ENCODE assay signal across 8 cellular contexts in the genomic region with DNA sequence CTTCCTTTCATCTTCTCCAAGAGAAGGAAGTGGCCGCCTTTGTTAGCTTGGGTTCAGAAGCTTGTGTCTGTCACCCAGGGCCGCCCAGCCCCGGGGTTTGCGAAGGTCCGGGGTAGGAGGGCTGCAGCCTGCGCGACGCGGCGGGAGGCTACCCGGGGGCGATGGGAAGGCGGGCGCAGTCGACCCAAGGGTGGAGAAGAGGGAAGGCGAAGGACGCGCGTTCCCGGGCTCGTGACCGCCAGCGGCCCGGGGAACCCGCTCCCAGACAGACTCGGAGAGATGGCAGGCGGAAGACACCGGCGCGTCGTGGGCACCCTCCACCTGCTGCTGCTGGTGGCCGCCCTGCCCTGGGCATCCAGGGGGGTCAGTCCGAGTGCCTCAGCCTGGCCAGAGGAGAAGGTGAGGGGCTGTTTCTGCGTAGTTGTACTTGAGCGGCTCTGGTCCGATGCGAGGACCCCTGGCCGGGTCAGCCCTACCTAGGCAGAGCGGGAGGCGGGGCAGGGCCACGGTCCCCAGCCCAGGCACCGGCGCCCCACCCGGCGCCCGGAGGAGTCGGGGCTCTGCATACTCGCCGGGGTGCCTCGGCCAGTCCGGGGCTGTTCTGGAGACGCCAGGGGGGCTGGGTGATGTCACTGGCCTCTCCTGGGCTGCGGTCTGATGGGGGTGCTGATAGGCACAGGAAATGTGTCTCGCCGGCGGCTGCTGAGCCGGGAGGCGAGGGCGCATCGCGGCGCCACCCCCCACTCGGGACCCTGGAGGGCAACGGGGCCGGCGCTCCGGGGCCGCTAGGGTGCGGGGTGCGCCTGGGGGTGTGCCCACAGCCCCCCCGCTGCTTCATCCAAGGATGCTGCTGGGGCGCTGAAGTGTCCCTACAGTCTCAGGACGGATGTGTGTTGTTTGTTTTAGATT. TPM values are rescaled to one million over a fixed set of nuclear protein-coding genes. Genes with fewer than 3 reads are reported as not detected.
DNase-seq lines count a peak whose midpoint lies in the region; ATAC-seq and TF ChIP-seq lines count a peak whose summit lies in the region.

A gene (plus strand): TSS at position 178 of the 909 bp plus-strand sequence. CDS start 102 bp downstream, at position 280.

- no peaks in the 10 kb centered on the region for H3K27me3 ChIP-seq in HL-60 (ENCODE audit: insufficient read depth, poor library complexity, severe bottlenecking)

- DNase-seq in GM04504 (ENCODE audit: low read depth) (peak; percentile 25), HL-60 (ENCODE audit: low read depth in 1 of 2, low spot score in 1 of 2) (peak in 1 of 2 experiments; percentile 36), left colon (peak; percentile 62 to 70), NCI-H1436 treated with DMSO at 0.1 percent for 48 hours (lab: John Stamatoyannopoulos, UW) (no peak)
- DNase-seq in central memory CD4-positive, alpha-beta T cell = peak; percentile 73
- DNase-seq in stimulated activated CD4-positive, alpha-beta T cell treated with anti-CD3 and anti-CD28 coated beads, TNF-alpha, amount 100 ng/mL, for 1 hour (ENCODE audit: low read depth in 3 of 3, low spot score in 1 of 3) = peak; percentile 14 to 60 (median 49)

- H3K27ac ChIP-seq in HL-60 (replicated peaks) = peak within 1 kb of the TSS; percentile 44

- intact Hi-C loops in left colon (cut with DNase I, micrococcal nuclease) = no loop called here

- no peak for TF ChIP-seq CTCF in HL-60 (IDR thresholded peaks at IDR 0.05; ENCODE audit: insufficient read depth, low read length)
- no peak for TF ChIP-seq CTCF in WI38 (IDR thresholded peaks at IDR 0.05; ENCODE audit: low read depth, low read length)

- ATAC-seq in left colon (peak; percentile 87), HG03025 (IDR thresholded peaks at IDR 0.05; ENCODE audit: low FRiP score, unreplicated experiment) (no peak)

- H3K4me3 ChIP-seq in HL-60 (replicated peaks; ENCODE audit: insufficient read depth, low read length) = peak within 1 kb of the TSS; percentile 61
- peak within 1 kb of the TSS; percentile 58 for H3K4me3 ChIP-seq in WI38 (ENCODE audit: low read depth, low read length)

RNA-seq across cellular contexts. Expression of the gene that starts here (rescaled TPM):
- total RNA-seq in left colon = 1 to 10 TPM; 4.2 to 7.9 TPM
